ENCODE assay signal across 17 cellular contexts in the genomic region with DNA sequence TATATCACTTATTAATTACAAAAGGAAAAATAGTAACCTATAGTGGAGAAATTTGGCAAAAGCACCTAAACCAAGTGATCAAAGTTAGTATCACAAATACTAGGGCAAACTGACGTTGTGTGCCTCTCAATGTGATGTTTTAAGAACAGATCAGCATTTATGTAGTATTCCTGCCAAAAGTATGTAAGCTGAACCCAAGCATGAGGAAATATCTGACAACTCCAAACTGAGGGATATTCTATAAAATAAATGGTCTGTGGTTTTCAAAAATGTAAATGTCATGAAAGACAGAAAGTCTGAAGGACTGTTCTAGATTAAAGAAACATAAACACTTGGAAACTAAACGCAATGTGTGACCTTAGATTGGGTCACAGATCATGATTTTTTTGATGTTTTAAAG.
"Had no signal": no experiment of that assay in that cellular context is flagged by ENCODE, and none has a peak within 500 bp of the region (broad histone marks: within the 10 kb centered on the region; RNA-seq: fewer than 3 reads in every experiment).

No MANE protein-coding gene starts in this region.

- H3K9me3 ChIP-seq: tibial artery, uterus had no signal

- H3K4me3 ChIP-seq: hepatocyte, skin epidermis, tibial artery, uterus had no signal

- H3K4me1 ChIP-seq: tibial artery, uterus had no signal

- H3K27me3 ChIP-seq: hepatocyte, tibial artery, uterus had no signal

- H3K4me2 ChIP-seq: hepatocyte had no signal

- H3K79me2 ChIP-seq: hepatocyte had no signal

- H2AFZ ChIP-seq: hepatocyte had no signal

- H3K27ac ChIP-seq: hepatocyte, skin epidermis, tibial artery, uterus had no signal

- H3K36me3 ChIP-seq: tibial artery, uterus had no signal

- DNase-seq: activated CD4-positive, CD25-positive, alpha-beta regulatory T cell treated with anti-CD3 and anti-CD28 coated beads, Interleukin-2, amount 50 U/mL, for 72 hours; activated naive CD4-positive, alpha-beta T cell; activated naive CD8-positive, alpha-beta T cell treated with anti-CD3 and anti-CD28 coated beads, Interleukin-2, amount 10 ng/mL, durations not matched to agents 7 days and 5 days; activated T-cell treated with anti-CD3 and anti-CD28 coated beads for 4 hours; left ventricle myocardium superior; mesendoderm; posterior cingulate gyrus; retina; stimulated activated CD4-positive, alpha-beta T cell treated with anti-CD3 and anti-CD28 coated beads, Interleukin-15, amount 100 ng/mL, for 24 hours; stimulated activated CD4-positive, alpha-beta T cell treated with anti-CD3 and anti-CD28 coated beads, Interleukin-4, amount 100 ng/mL, for 1 hour; stimulated activated naive B cell treated with anti-CD40 and anti-IgM and Interleukin-4, amounts not matched to agents 10 μg/mL and 1 μg/mL and 100 μg/mL, for 72 hours; T-helper 1 cell; T1000; tibial artery; uterus had no signal
